8 cellular contexts compared by ENCODE assay signal in the genomic region with DNA sequence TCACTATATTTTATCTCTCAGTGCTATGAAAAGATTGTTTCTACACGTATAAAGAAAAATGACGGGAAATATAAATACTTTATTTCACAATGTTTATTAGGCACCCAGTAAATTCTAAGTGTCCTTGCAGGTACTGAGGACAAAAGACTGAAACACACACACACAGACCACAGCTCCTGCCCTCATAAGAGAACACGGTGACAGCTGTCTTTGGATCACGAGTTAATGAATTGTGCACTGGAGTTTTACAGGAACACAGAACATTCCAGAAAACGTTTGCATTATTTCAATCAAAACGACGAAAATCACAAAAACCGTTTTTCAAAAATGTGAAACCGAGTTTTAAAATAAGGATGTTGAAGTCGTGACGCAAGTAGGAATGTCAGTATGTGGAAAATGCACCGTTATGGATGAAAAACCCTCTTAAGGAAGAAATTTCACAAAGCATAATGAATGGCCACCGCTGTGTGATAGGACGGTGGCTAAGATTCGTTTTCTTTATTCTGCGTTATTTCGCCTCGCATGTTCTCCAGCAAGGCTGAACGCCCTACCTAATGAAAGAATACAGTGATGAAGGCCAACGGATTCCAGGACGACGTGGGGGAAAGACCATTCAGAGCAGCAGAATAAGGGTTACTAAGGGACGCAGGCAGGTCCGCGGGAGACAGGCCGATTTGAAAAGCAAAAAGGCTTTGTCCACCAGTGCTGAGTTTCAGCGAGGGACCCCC. TPM values are rescaled to one million over a fixed set of nuclear protein-coding genes. Genes with fewer than 3 reads are reported as not detected.
DNase-seq lines count a peak whose midpoint lies in the region; ATAC-seq and TF ChIP-seq lines count a peak whose summit lies in the region.

No MANE protein-coding gene starts in this region.

- TF ChIP-seq POLR2A in adrenal gland (IDR thresholded peaks at IDR 0.05) (no peak), tibial nerve (IDR thresholded peaks at IDR 0.05) (no peak)

- H3K27me3 ChIP-seq in adrenal gland (no peaks in the 10 kb centered on the region), left lung (no peaks in the 10 kb centered on the region), tibial nerve (no peaks in the 10 kb centered on the region)

- peaks cover 0 to 10% of the 10 kb centered on the region in 2 donors for H3K4me1 ChIP-seq in adrenal gland (replicated peaks in 1 of 2)
- peaks cover 0 to 5% of the 10 kb centered on the region in 2 donors for H3K4me1 ChIP-seq in left lung
- H3K4me1 ChIP-seq in tibial nerve, result peaks cover 0 to 6% (median 0%) of the 10 kb centered on the region in 4 donors

- H3K9me3 ChIP-seq in adrenal gland (replicated peaks in 1 of 3), result no peaks in the 10 kb centered on the region
- no peaks in the 10 kb centered on the region for H3K9me3 ChIP-seq in left lung
- H3K9me3 ChIP-seq in tibial nerve, result no peaks in the 10 kb centered on the region

- intact Hi-C loops in adrenal gland (cut with DNase I), result no loop called here
- intact Hi-C loops in left lung (cut with DNase I), result no loop called here

- H3K4me3 ChIP-seq in adrenal gland, result peak overlapping the region; percentile 8 to 85 (median 56)
- H3K4me3 ChIP-seq in left lung, result peak overlapping the region; percentile 27 to 45
- H3K4me3 ChIP-seq in tibial nerve, result peak overlapping the region; percentile 45 to 64 (median 50)

- peak overlapping the region; percentile 81 to 98 (median 96) for H3K27ac ChIP-seq in adrenal gland
- H3K27ac ChIP-seq in left lung, result peak overlapping the region; percentile 91 to 96
- peak overlapping the region; percentile 95 to 98 (median 96) for H3K27ac ChIP-seq in tibial nerve

- ATAC-seq in HG03520 (IDR thresholded peaks at IDR 0.05; ENCODE audit: unreplicated experiment) (peak; percentile 19), left lung (no peak), HG02678 (IDR thresholded peaks at IDR 0.05; ENCODE audit: unreplicated experiment) (no peak)

- H3K36me3 ChIP-seq in adrenal gland (replicated peaks in 1 of 2) (no peaks in the 10 kb centered on the region), left lung (no peaks in the 10 kb centered on the region), tibial nerve (no peaks in the 10 kb centered on the region)

- TF ChIP-seq EP300 in tibial nerve (IDR thresholded peaks at IDR 0.05), result no peak

- no peak for TF ChIP-seq CTCF in adrenal gland (IDR thresholded peaks at IDR 0.05)
- TF ChIP-seq CTCF in left lung (IDR thresholded peaks at IDR 0.05), result no peak
- TF ChIP-seq CTCF in tibial nerve (IDR thresholded peaks at IDR 0.05), result no peak

- DNase-seq in NOMO-1 treated with dmso at 0.1 percent for 144 hours (lab: John Stamatoyannopoulos, UW; ENCODE audit: unreplicated experiment), result peak; percentile 71
- no peak for DNase-seq in NOMO-1 treated with DMSO at 0.1 percent for 48 hours (lab: John Stamatoyannopoulos, UW; ENCODE audit: unreplicated experiment)
- no peak for DNase-seq in adrenal gland
- DNase-seq in left lung, result no peak
- no peak for DNase-seq in tibial nerve (ENCODE audit: low spot score in 2 of 2)
- no peak for DNase-seq in DMS79 (lab: John Stamatoyannopoulos, UW)

- WGBS in adrenal gland, 4 donors, result 1 to 5% (median 3%) methylated on average over 22 to 27 of the region's 27 CpGs
- 2 to 4% methylated on average over 21 to 27 of the region's 27 CpGs for WGBS in tibial nerve, 2 donors

RNA-seq across cellular contexts. Expression of gene FAM156A, which starts 24.2 kb away (rescaled TPM):
- 10 to 100 TPM in 7 of 8 donors, 1 to 10 TPM in 1; 4.4 to 37.9 (median 21.8) TPM for total RNA-seq in adrenal gland
- 10 to 100 TPM; 14.6 to 56.0 (median 34.5) TPM for polyA plus RNA-seq in adrenal gland
- total RNA-seq in left lung, result 10 to 100 TPM; 17.3 to 18.9 TPM
- 10 to 100 TPM; 14.9 to 89.4 (median 32.9) TPM for total RNA-seq in tibial nerve

RNA-seq across cellular contexts. Expression of gene FAM156B, which starts 37.0 kb away (rescaled TPM):
- total RNA-seq in adrenal gland (10 to 100 TPM in 5 of 8 donors, 1 to 10 TPM in 3; 2.1 to 34.0 (median 20.7) TPM), left lung (10 to 100 TPM; 11.2 to 11.4 TPM), tibial nerve (10 to 100 TPM; 50.7 to 80.8 (median 61.2) TPM)
- 100 to 1,000 TPM in 2 of 3 donors, 1 to 10 TPM in 1; 7.3 to 203 (median 193) TPM for polyA plus RNA-seq in adrenal gland
